In the genomic region with DNA sequence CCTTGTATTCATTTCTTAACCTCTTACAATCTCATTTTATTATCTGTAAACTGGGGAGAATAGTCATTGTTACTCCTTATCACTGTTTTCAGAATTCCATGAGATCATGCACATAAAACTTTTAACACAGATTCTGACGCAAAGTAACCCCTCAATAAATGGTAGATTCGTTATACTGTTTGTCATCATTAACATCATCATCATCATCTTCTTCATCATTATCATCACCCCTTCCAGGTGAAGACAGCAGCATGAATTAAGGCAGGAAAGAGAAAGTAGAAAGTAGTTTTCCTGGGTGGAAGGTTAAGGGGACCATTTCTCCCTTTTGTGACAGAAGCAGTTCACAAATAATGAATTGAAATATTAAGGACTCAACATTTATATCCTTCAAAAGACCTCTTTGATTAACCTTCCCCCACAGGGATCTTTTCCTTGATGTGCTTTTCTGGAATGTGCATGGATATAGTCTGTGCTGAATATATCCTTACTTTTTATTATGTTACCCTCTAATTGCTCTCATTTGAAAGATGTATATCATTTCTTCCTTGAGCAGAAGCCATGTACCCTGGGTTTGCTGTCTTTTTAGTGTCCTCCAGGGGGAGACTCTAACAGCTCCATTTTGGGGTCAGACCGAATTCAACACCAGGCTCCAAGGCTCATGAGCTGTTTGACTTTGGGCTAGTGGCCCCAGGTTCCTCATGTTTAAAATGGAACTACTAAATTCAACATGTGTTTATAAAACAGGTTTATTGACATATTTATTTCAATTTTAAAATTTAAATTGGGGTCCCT, we compare ENCODE assay signal across 2 cellular contexts.
TF ChIP-seq lines count a peak whose summit lies in the region.

No MANE protein-coding gene starts in this region.

TF ChIP-seq in IMR-90, 13 proteins besides CTCF, POLR2A, EP300 and RAD21 (continued from another document):
- TF ChIP-seq, protein P1, sequence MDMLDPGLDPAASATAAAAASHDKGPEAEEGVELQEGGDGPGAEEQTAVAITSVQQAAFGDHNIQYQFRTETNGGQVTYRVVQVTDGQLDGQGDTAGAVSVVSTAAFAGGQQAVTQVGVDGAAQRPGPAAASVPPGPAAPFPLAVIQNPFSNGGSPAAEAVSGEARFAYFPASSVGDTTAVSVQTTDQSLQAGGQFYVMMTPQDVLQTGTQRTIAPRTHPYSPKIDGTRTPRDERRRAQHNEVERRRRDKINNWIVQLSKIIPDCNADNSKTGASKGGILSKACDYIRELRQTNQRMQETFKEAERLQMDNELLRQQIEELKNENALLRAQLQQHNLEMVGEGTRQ (IDR thresholded peaks at IDR 0.05; ENCODE audit: low read depth, low read length), result no peak
- TF ChIP-seq CEBPB (IDR thresholded peaks at IDR 0.05; ENCODE audit: low read depth, low read length) (no peak), NFE2L2 (IDR thresholded peaks at IDR 0.05; ENCODE audit: low read depth, low read length) (no peak), CHD1 (IDR thresholded peaks at IDR 0.05; ENCODE audit: low read depth, low read length) (no peak), MAFK (IDR thresholded peaks at IDR 0.05; ENCODE audit: low read depth, low read length) (no peak)
TF ChIP-seq in IMR-90: peak in this region for 0.

TF ChIP-seq in WTC11, 78 proteins besides CTCF, POLR2A, EP300 and RAD21 (continued from another document):
- TF ChIP-seq, protein P2, sequence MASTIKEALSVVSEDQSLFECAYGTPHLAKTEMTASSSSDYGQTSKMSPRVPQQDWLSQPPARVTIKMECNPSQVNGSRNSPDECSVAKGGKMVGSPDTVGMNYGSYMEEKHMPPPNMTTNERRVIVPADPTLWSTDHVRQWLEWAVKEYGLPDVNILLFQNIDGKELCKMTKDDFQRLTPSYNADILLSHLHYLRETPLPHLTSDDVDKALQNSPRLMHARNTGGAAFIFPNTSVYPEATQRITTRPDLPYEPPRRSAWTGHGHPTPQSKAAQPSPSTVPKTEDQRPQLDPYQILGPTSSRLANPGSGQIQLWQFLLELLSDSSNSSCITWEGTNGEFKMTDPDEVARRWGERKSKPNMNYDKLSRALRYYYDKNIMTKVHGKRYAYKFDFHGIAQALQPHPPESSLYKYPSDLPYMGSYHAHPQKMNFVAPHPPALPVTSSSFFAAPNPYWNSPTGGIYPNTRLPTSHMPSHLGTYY (CRISPR knock-in tag; IDR thresholded peaks at IDR 0.05), result no peak
- TF ChIP-seq, protein P3, sequence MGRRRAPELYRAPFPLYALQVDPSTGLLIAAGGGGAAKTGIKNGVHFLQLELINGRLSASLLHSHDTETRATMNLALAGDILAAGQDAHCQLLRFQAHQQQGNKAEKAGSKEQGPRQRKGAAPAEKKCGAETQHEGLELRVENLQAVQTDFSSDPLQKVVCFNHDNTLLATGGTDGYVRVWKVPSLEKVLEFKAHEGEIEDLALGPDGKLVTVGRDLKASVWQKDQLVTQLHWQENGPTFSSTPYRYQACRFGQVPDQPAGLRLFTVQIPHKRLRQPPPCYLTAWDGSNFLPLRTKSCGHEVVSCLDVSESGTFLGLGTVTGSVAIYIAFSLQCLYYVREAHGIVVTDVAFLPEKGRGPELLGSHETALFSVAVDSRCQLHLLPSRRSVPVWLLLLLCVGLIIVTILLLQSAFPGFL (CRISPR knock-in tag; IDR thresholded peaks at IDR 0.05; ENCODE audit: borderline replicate concordance), result no peak
